In the genomic region with DNA sequence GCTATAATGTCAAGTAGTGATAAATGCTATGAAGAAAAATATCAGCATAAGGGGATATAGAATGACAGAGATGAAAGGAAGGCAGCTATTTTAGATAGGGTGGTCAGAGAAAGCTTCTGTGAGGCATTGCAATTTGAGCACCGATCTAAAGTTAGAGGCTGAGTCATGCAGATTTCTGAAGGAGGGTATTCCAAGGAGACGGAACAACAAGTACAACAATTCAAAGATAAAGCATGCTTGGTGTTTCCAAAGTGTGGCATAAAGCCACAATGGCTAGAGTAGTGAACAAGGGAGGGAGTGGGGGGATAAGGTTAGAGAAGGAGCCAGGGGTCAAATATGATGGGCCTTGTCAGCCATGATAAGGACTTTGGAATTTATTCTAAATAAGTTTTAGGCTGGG, we compare ENCODE assay signal across 15 cellular contexts.
A peak's percentile ranks its signal among the peaks of the same experiment; 100 is the strongest.
DNase-seq lines count a peak whose midpoint lies in the region; ATAC-seq, FAIRE-seq and TF ChIP-seq lines count a peak whose summit lies in the region.
"Had no signal": no experiment of that assay in that cellular context is flagged by ENCODE, and none has a peak within 500 bp of the region (broad histone marks: within the 10 kb centered on the region; RNA-seq: fewer than 3 reads in every experiment).

No MANE protein-coding gene starts in this region.

- dilution Hi-C loops in endothelial cell of umbilical vein (cut with MboI; ENCODE audit: extremely low pct_ligation_motif_present, low sequenced_read_pairs), result no loop called here

- H3K9ac ChIP-seq in endothelial cell of umbilical vein (replicated peaks; ENCODE audit: extremely low read depth, insufficient read depth, low read length) (no peak overlapping the region), mesendoderm (ENCODE audit: low read length) (no peak overlapping the region)

- H3K4me2 ChIP-seq in endothelial cell of umbilical vein (ENCODE audit: insufficient read depth, low read length) (no peak overlapping the region), mesendoderm (ENCODE audit: low read length) (no peak overlapping the region)

- H3K18ac ChIP-seq in mesendoderm (ENCODE audit: low read length), result no peak overlapping the region

- no peak for TF ChIP-seq CTCF in endothelial cell of umbilical vein (IDR thresholded peaks at IDR 0.05; ENCODE audit: extremely low read depth in 1 of 2, insufficient read depth in 1 of 2, low read depth in 1 of 2, low read length in 2 of 2)

- BruUV-seq in endothelial cell of umbilical vein (replicated peaks; lab: Mats Ljungman, UMichigan), result no TSS peak

- peaks cover 6% of the 10 kb centered on the region for H3K4me1 ChIP-seq in endothelial cell of umbilical vein (ENCODE audit: control insufficient read depth, extremely low read depth, insufficient read depth, low read length)
- H3K4me1 ChIP-seq in mesendoderm (ENCODE audit: control insufficient read depth, low read depth, low read length), result no peaks in the 10 kb centered on the region

- no peaks in the 10 kb centered on the region for H3K79me2 ChIP-seq in endothelial cell of umbilical vein (ENCODE audit: control insufficient read depth, insufficient read depth, low read length)
- H3K79me2 ChIP-seq in mesendoderm (ENCODE audit: control insufficient read depth, insufficient read depth, low read length), result no peaks in the 10 kb centered on the region

- no peak overlapping the region for H3K56ac ChIP-seq in mesendoderm (ENCODE audit: low read length)

- no peak overlapping the region for H2AK5ac ChIP-seq in mesendoderm (ENCODE audit: low read length)

- H4K8ac ChIP-seq in mesendoderm (ENCODE audit: low read depth, low read length), result no peak overlapping the region

- H2BK5ac ChIP-seq in mesendoderm (ENCODE audit: low read length), result no peak overlapping the region

- no peak overlapping the region for H2BK15ac ChIP-seq in mesendoderm (replicated peaks; ENCODE audit: low read depth)

- WGBS in mesendoderm (ENCODE audit: extremely low coverage, insufficient coverage, low lambda C conversion rate), result no CpG with 5 or more reads among the region's 2 CpGs

- no peak for FAIRE-seq in endothelial cell of umbilical vein (lab: Jason Lieb, UNC)

- no peak overlapping the region for H4K5ac ChIP-seq in mesendoderm (ENCODE audit: low read length)

- H3K4me3 ChIP-seq in endothelial cell of umbilical vein (replicated peaks in 1 of 3; ENCODE audit: insufficient read depth in 1 of 3, low read depth in 1 of 3, low read length in 3 of 3) (no peak overlapping the region), mesendoderm (ENCODE audit: low read length) (no peak overlapping the region)
- H3K4me3 ChIP-seq: transverse colon had no signal

- POLR2A ChIA-PET in endothelial cell of umbilical vein (lab: Charles Lee), result no interaction called here

- DNase-seq in AG08396 (ENCODE audit: low spot score), result peak; percentile 21
- peak; percentile 59 for DNase-seq in OCI-M1 (lab: John Stamatoyannopoulos, UW)
- DNase-seq in endothelial cell of umbilical vein (ENCODE audit: low read depth, low spot score), result peak; percentile 5
- DNase-seq in mesendoderm, result peak; percentile 13
- no peak for DNase-seq in KG1 (lab: John Stamatoyannopoulos, UW)
- DNase-seq in NCI-H345 (lab: John Stamatoyannopoulos, UW), result no peak
- no peak for DNase-seq in CD1c-positive myeloid dendritic cell (ENCODE audit: extremely low spot score)
- DNase-seq: activated CD4-positive, alpha-beta T cell treated with anti-CD3 and anti-CD28 coated beads for 36 hours; cortex of kidney; GDM1; NCI-H1436; NCI-H82; transverse colon had no signal

- no peak overlapping the region for H3K4ac ChIP-seq in mesendoderm (ENCODE audit: low read depth, low read length)

- no peak overlapping the region for H3K23ac ChIP-seq in mesendoderm (ENCODE audit: low read length)

- no peak overlapping the region for H2AFZ ChIP-seq in endothelial cell of umbilical vein (ENCODE audit: low read depth, low read length)

- H3K36me3 ChIP-seq in endothelial cell of umbilical vein (ENCODE audit: control insufficient read depth in 2 of 2, extremely low read depth in 1 of 2, insufficient read depth in 2 of 2, low read length in 2 of 2) (no peaks in the 10 kb centered on the region), mesendoderm (ENCODE audit: control insufficient read depth, insufficient read depth, low read length) (no peaks in the 10 kb centered on the region)

- no peak for ATAC-seq in HG03457 (IDR thresholded peaks at IDR 0.05; ENCODE audit: unreplicated experiment)
- ATAC-seq: activated CD4-positive, alpha-beta T cell treated with anti-CD3 and anti-CD28 coated beads for 36 hours; activated T-helper 17 cell treated with anti-CD3 and anti-CD28 coated beads, Interleukin-2, amount 50 U/mL, for 72 hours had no signal

- H4K20me1 ChIP-seq in endothelial cell of umbilical vein (replicated peaks; ENCODE audit: control insufficient read depth, extremely low read depth, insufficient read depth, low read length), result no peaks in the 10 kb centered on the region

- H3K27ac ChIP-seq in endothelial cell of umbilical vein (ENCODE audit: insufficient read depth, low read depth, low read length) (no peak overlapping the region), mesendoderm (ENCODE audit: low read depth, low read length) (no peak overlapping the region)
- H3K27ac ChIP-seq: transverse colon had no signal

- CTCF ChIA-PET in endothelial cell of umbilical vein (lab: Charles Lee), result no interaction called here

- H3K79me1 ChIP-seq in mesendoderm (ENCODE audit: low read length), result no peaks in the 10 kb centered on the region

- no peak for TF ChIP-seq POLR2A in endothelial cell of umbilical vein (IDR thresholded peaks at IDR 0.05; ENCODE audit: low read depth, low read length)

- no peaks in the 10 kb centered on the region for H3K9me3 ChIP-seq in endothelial cell of umbilical vein (replicated peaks; ENCODE audit: control insufficient read depth, insufficient read depth, low read length)
- H3K9me3 ChIP-seq: transverse colon had no signal

- intact Hi-C loops in endothelial cell of umbilical vein (cut with micrococcal nuclease), result no loop called here

- H3K9me1 ChIP-seq in endothelial cell of umbilical vein (replicated peaks; ENCODE audit: control insufficient read depth, extremely low read depth, insufficient read depth, low read length), result no peaks in the 10 kb centered on the region

- H2BK120ac ChIP-seq in mesendoderm (ENCODE audit: low read depth, low read length), result no peak overlapping the region

- H3K27me3 ChIP-seq in endothelial cell of umbilical vein (ENCODE audit: control insufficient read depth in 2 of 2, insufficient read depth in 2 of 2, low read length in 2 of 2), result no peaks in the 10 kb centered on the region
- H3K27me3 ChIP-seq in mesendoderm (ENCODE audit: insufficient read depth, low read length, poor library complexity), result no peaks in the 10 kb centered on the region
- H3K27me3 ChIP-seq: transverse colon had no signal

TF ChIP-seq in endothelial cell of umbilical vein, 7 proteins besides CTCF, POLR2A, EP300 and RAD21:
- no peak for TF ChIP-seq GATA2 (IDR thresholded peaks at IDR 0.05; ENCODE audit: insufficient read depth, insufficient read length, low read depth, low read length)
- TF ChIP-seq EZH2 (IDR thresholded peaks at IDR 0.05; ENCODE audit: borderline replicate concordance, low read depth, low read length, severe bottlenecking), result no peak
- no peak for TF ChIP-seq POLR2AphosphoS5 (IDR thresholded peaks at IDR 0.05; ENCODE audit: insufficient read depth, low read depth, low read length)
- TF ChIP-seq JUN (IDR thresholded peaks at IDR 0.05; ENCODE audit: borderline replicate concordance, insufficient read depth, insufficient read length, low read depth), result no peak
- TF ChIP-seq MYC (IDR thresholded peaks at IDR 0.05; ENCODE audit: low read depth, low read length), result no peak
- TF ChIP-seq, protein P1, sequence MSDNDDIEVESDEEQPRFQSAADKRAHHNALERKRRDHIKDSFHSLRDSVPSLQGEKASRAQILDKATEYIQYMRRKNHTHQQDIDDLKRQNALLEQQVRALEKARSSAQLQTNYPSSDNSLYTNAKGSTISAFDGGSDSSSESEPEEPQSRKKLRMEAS (IDR thresholded peaks at IDR 0.05; ENCODE audit: insufficient read depth, insufficient read length), result no peak
- TF ChIP-seq FOS (IDR thresholded peaks at IDR 0.05; ENCODE audit: borderline replicate concordance, insufficient read depth, low read length), result no peak
TF ChIP-seq in endothelial cell of umbilical vein: peak in this region for 0.

Comparison
In these comparisons a context has a peak if more than half of its experiments do, and no peak if none do; other contexts are left out.
1. DNase-seq: peak in AG08396 (single experiment), OCI-M1 (single experiment), endothelial cell of umbilical vein (single experiment) and mesendoderm (single experiment); none in KG1 (single experiment), NCI-H345 (single experiment) and CD1c-positive myeloid dendritic cell (single experiment).